In the genomic region with DNA sequence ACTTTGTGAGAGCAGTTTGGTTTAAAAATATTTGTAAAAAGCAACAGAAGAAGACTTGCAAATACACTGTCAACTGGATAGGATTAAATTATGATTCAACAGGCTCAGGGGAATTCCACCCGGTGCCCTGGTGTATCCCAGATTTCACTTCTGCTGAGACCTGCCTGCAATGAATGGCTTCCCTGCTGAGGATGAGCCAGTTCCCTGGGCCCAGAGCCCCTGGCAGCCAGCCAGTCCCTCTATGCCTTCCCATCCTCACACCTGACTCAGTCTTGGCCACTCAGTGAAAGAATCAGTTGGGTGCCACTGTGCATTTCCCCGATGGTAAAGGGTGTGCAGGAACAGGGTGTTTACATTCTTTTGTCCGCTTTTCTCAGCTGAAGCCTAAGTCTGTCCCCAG, we compare ENCODE assay signal across 11 cellular contexts.
DNase-seq lines count a peak whose midpoint lies in the region; ATAC-seq and TF ChIP-seq lines count a peak whose summit lies in the region.
"Had no signal": no experiment of that assay in that cellular context is flagged by ENCODE, and none has a peak within 500 bp of the region (broad histone marks: within the 10 kb centered on the region; RNA-seq: fewer than 3 reads in every experiment).

No MANE protein-coding gene starts in this region.

- intact Hi-C loops in left ventricle myocardium superior (cut with micrococcal nuclease) (no loop called here), left ventricle myocardium inferior (cut with micrococcal nuclease) (no loop called here), MCF 10A (cut with micrococcal nuclease) (no loop called here), upper lobe of right lung (cut with DNase I) (no loop called here)

- H3K27ac ChIP-seq in left ventricle myocardium inferior (replicated peaks) (no peak overlapping the region), upper lobe of right lung (no peak overlapping the region)
- H3K27ac ChIP-seq: pancreas, vagina had no signal

- H3K9me3 ChIP-seq in left ventricle myocardium inferior (replicated peaks) (no peaks in the 10 kb centered on the region), upper lobe of right lung (no peaks in the 10 kb centered on the region)
- H3K9me3 ChIP-seq: pancreas, vagina had no signal

- no TSS peak for BruUV-seq in MCF 10A (replicated peaks; lab: Mats Ljungman, UMichigan)

- H3K27me3 ChIP-seq in left ventricle myocardium inferior (ENCODE audit: low read depth) (no peaks in the 10 kb centered on the region), upper lobe of right lung (no peaks in the 10 kb centered on the region)
- H3K27me3 ChIP-seq: pancreas, vagina had no signal

- CTCF ChIA-PET in MCF 10A (lab: Yijun Ruan, JAX): interaction anchor here (0.6 to 1.2 kb wide), 6 partner anchors 8 to 848 kb away, joined by 3 to 5 read pairs (median 3); no protein-coding TSS in a partner anchor

- POLR2A ChIA-PET in MCF 10A (lab: Yijun Ruan, JAX): interaction anchor here (1.1 to 1.6 kb wide), 4 partner anchors 8 to 46 kb away, joined by 3 to 7 read pairs (median 4); no protein-coding TSS in a partner anchor

- H3K36me3 ChIP-seq in left ventricle myocardium inferior (no peaks in the 10 kb centered on the region), upper lobe of right lung (no peaks in the 10 kb centered on the region)
- H3K36me3 ChIP-seq: pancreas, vagina had no signal

- H3K4me3 Mint-ChIP-seq in MCF 10A (ENCODE audit: unreplicated experiment): peak overlapping the region; percentile 7

- ATAC-seq in left ventricle myocardium superior (peak; percentile 17), upper lobe of right lung (peak; percentile 13), HG02870 (IDR thresholded peaks at IDR 0.05; ENCODE audit: unreplicated experiment) (no peak), HG03135 (IDR thresholded peaks at IDR 0.05; ENCODE audit: unreplicated experiment) (no peak)

- H3K27me3 Mint-ChIP-seq in MCF 10A (ENCODE audit: insufficient read depth, unreplicated experiment): no peaks in the 10 kb centered on the region

- peak; percentile 46 for DNase-seq in left ventricle myocardium superior
- DNase-seq in left ventricle myocardium inferior: no peak
- DNase-seq in NCI-H446 treated with DMSO at 0.1 percent for 48 hours (lab: John Stamatoyannopoulos, UW): peak; percentile 14
- DNase-seq in MCF 10A (ENCODE audit: unreplicated experiment): peak; percentile 99
- no peak for DNase-seq in upper lobe of right lung
- DNase-seq in GM19238 (ENCODE audit: insufficient read length, low spot score): no peak
- DNase-seq: NCI-H524 treated with DMSO at 0.1 percent for 48 hours, pancreas had no signal

- TF ChIP-seq CTCF in left ventricle myocardium inferior (IDR thresholded peaks at IDR 0.05; ENCODE audit: borderline replicate concordance) (no peak), MCF 10A (IDR thresholded peaks at IDR 0.05; ENCODE audit: unreplicated experiment) (no peak), upper lobe of right lung (IDR thresholded peaks at IDR 0.05) (no peak)

- H3K9me3 Mint-ChIP-seq in MCF 10A (ENCODE audit: unreplicated experiment): no peaks in the 10 kb centered on the region

- no peak overlapping the region for H3K4me3 ChIP-seq in left ventricle myocardium inferior
- H3K4me3 ChIP-seq in upper lobe of right lung: no peak overlapping the region
- H3K4me3 ChIP-seq: pancreas, vagina had no signal

- H3K4me1 ChIP-seq in left ventricle myocardium inferior (no peaks in the 10 kb centered on the region), upper lobe of right lung (no peaks in the 10 kb centered on the region)

- H3K36me3 Mint-ChIP-seq in MCF 10A (ENCODE audit: insufficient read depth, unreplicated experiment): peaks cover 5% of the 10 kb centered on the region

- no peak overlapping the region for H3K27ac Mint-ChIP-seq in MCF 10A (ENCODE audit: low read depth, unreplicated experiment)

- peaks cover 24% of the 10 kb centered on the region for H3K4me1 Mint-ChIP-seq in MCF 10A (ENCODE audit: insufficient read depth, unreplicated experiment)

Comparison
In these comparisons a context has a peak if more than half of its experiments do, and no peak if none do; other contexts are left out.
1. DNase-seq: peak in left ventricle myocardium superior (single experiment), NCI-H446 treated with DMSO at 0.1 percent for 48 hours (single experiment) and MCF 10A (single experiment); none in left ventricle myocardium inferior (single experiment), upper lobe of right lung (single experiment) and GM19238 (single experiment).
2. ATAC-seq: peak in left ventricle myocardium superior (single experiment) and upper lobe of right lung (single experiment); none in HG02870 (single experiment) and HG03135 (single experiment).